In genomic region chr10:84247496-84247895, GRCh38 we compare ENCODE assay signal across 26 cellular contexts. TPM values are rescaled to one million over a fixed set of nuclear protein-coding genes. Genes with fewer than 3 reads are reported as not detected.
DNase-seq lines count a peak whose midpoint lies in the region; ATAC-seq and TF ChIP-seq lines count a peak whose summit lies in the region.
"Had no signal": no experiment of that assay in that cellular context is flagged by ENCODE, and none has a peak within 500 bp of the region (broad histone marks: within the 10 kb centered on the region; RNA-seq: fewer than 3 reads in every experiment).

No MANE protein-coding gene starts in this region.

- TF ChIP-seq CTCF in WTC11 (IDR thresholded peaks at IDR 0.05) = no peak
- no peak for TF ChIP-seq CTCF in neural crest cell (conservative IDR thresholded peaks at IDR 0.05)
- no peak for TF ChIP-seq CTCF in GM20000 (IDR thresholded peaks at IDR 0.05; ENCODE audit: extremely low read depth, missing control alignments)

- CTCF ChIA-PET in WTC11 (lab: Charles Lee) = interaction anchor here (0.7 to 4.6 kb wide), 7 partner anchors 8 to 293 kb away, joined by 3 to 36 read pairs (median 6); no protein-coding TSS in a partner anchor

- H3K4me1 Mint-ChIP-seq in WTC11 (no peaks in the 10 kb centered on the region), neural crest cell (peaks cover 30% of the 10 kb centered on the region)
- H3K4me1 Mint-ChIP-seq: CD14-positive monocyte; CD4-positive, alpha-beta memory T cell; CD4-positive, CD25-positive, alpha-beta regulatory T cell; CD8-positive, alpha-beta memory T cell had no signal

- H3K36me3 Mint-ChIP-seq in WTC11 (no peaks in the 10 kb centered on the region), neural crest cell (ENCODE audit: low read depth) (no peaks in the 10 kb centered on the region)
- H3K36me3 Mint-ChIP-seq: CD14-positive monocyte; CD4-positive, alpha-beta memory T cell; CD4-positive, CD25-positive, alpha-beta regulatory T cell; CD8-positive, alpha-beta memory T cell had no signal

- H3K4me3 Mint-ChIP-seq in WTC11 = no peak overlapping the region
- no peak overlapping the region for H3K4me3 Mint-ChIP-seq in neural crest cell
- H3K4me3 Mint-ChIP-seq: CD14-positive monocyte; CD4-positive, CD25-positive, alpha-beta regulatory T cell; CD8-positive, alpha-beta memory T cell had no signal

- intact Hi-C loops in cardiac septum (cut with DNase I) = no loop called here

- no peak for ATAC-seq in WTC11
- no peak for ATAC-seq in GM18870 (IDR thresholded peaks at IDR 0.05; ENCODE audit: unreplicated experiment)

- no peaks in the 10 kb centered on the region; the same call in 1 of the 2 replicates for H3K27me3 ChIP-seq in H7 (ENCODE audit: control insufficient read depth, insufficient read depth, low read length)
- H3K27me3 ChIP-seq: BE2C, BLaER1 had no signal

- H3K27ac Mint-ChIP-seq in WTC11 (no peak overlapping the region), neural crest cell (ENCODE audit: unreplicated experiment) (peak overlapping the region; percentile 57)
- H3K27ac Mint-ChIP-seq: CD4-positive, alpha-beta memory T cell; CD4-positive, CD25-positive, alpha-beta regulatory T cell; CD8-positive, alpha-beta memory T cell had no signal

- POLR2A ChIA-PET in WTC11 (lab: Charles Lee) = no interaction called here

- peak; percentile 32 for DNase-seq in H7
- no peak for DNase-seq in WTC11 (ENCODE audit: low spot score)
- no peak for DNase-seq in neural crest cell (ENCODE audit: low read depth, low spot score)
- no peak for DNase-seq in cardiac septum (ENCODE audit: low spot score)
- DNase-seq in GM20000 (ENCODE audit: low spot score) = no peak
- DNase-seq: 8988T; ACHN; BE2C; C1 segment of cervical spinal cord; CD4-positive, alpha-beta memory T cell; CD4-positive, CD25-positive, alpha-beta regulatory T cell; CD8-positive, alpha-beta memory T cell; COR-L47; DMS 273 treated with DMSO at 0.1 percent for 48 hours; DMS153; DMS53; DMS79; DND-41; EL; GDM1 had no signal

- H3K4me3 ChIP-seq in H7 (ENCODE audit: insufficient read depth, low read depth, low read length) = no peak overlapping the region
- H3K4me3 ChIP-seq: BLaER1 had no signal

- H3K27me3 Mint-ChIP-seq in WTC11 (ENCODE audit: low read depth) = peaks cover 2% of the 10 kb centered on the region
- H3K27me3 Mint-ChIP-seq in neural crest cell (ENCODE audit: low read depth) = peaks cover 3% of the 10 kb centered on the region

- H3K9me3 Mint-ChIP-seq in WTC11 = no peaks in the 10 kb centered on the region
- H3K9me3 Mint-ChIP-seq in neural crest cell = no peaks in the 10 kb centered on the region
- H3K9me3 Mint-ChIP-seq: CD4-positive, CD25-positive, alpha-beta regulatory T cell had no signal

- no peaks in the 10 kb centered on the region for H3K36me3 ChIP-seq in H7 (replicated peaks; ENCODE audit: control insufficient read depth, insufficient read depth, low read length)
- H3K36me3 ChIP-seq: BE2C, BLaER1 had no signal

TF ChIP-seq in WTC11, 78 proteins besides CTCF, POLR2A, EP300 and RAD21:
- no peak for TF ChIP-seq ZNF281 (CRISPR knock-in tag; IDR thresholded peaks at IDR 0.05)
- no peak for TF ChIP-seq PREB (CRISPR knock-in tag; IDR thresholded peaks at IDR 0.05; ENCODE audit: borderline replicate concordance)
- TF ChIP-seq ZNF317 (CRISPR knock-in tag; IDR thresholded peaks at IDR 0.05; ENCODE audit: borderline replicate concordance, low read depth) = peak; percentile 53; the same call in 1 of the 2 replicates

RNA-seq across cellular contexts. Expression of gene RGR, which starts 2.6 kb away (rescaled TPM):
- not detected in 2 replicates for total RNA-seq in H7 (2014; rRNA removed; shearing (Covaris generic))
- not detected in 3 replicates for total RNA-seq in WTC11 (2021)
- total RNA-seq in neural crest cell = 0.23 TPM in 1 of 2 replicates, not detected in the other
- total RNA-seq in cardiac septum = not detected
- total RNA-seq: A673; CD4-positive, alpha-beta memory T cell; CD4-positive, CD25-positive, alpha-beta regulatory T cell; CD8-positive, alpha-beta memory T cell; Daoy; G401 had no signal

RNA-seq across cellular contexts. Expression of gene LRIT1, which starts 6.2 kb away (rescaled TPM):
- not detected in 2 replicates for total RNA-seq in H7 (2014; rRNA removed; shearing (Covaris generic))
- total RNA-seq in WTC11 (2021) = not detected in 3 replicates
- not detected in 2 replicates for total RNA-seq in neural crest cell
- not detected for total RNA-seq in cardiac septum
- total RNA-seq: A673; CD4-positive, alpha-beta memory T cell; CD4-positive, CD25-positive, alpha-beta regulatory T cell; CD8-positive, alpha-beta memory T cell; Daoy; G401 had no signal

RNA-seq across cellular contexts. Expression of gene LRIT2, which starts 22.2 kb away (rescaled TPM):
- not detected in 2 replicates for total RNA-seq in H7 (2014; rRNA removed; shearing (Covaris generic))
- not detected in 3 replicates for total RNA-seq in WTC11 (2021)
- not detected in 2 replicates for total RNA-seq in neural crest cell
- not detected for total RNA-seq in cardiac septum
- total RNA-seq: A673; CD4-positive, alpha-beta memory T cell; CD4-positive, CD25-positive, alpha-beta regulatory T cell; CD8-positive, alpha-beta memory T cell; Daoy; G401 had no signal

RNA-seq across cellular contexts. Expression of gene CDHR1, which starts 53.2 kb away (rescaled TPM):
- total RNA-seq in H7 (2014; rRNA removed; shearing (Covaris generic)) = 0.90 and 1.7 TPM in 2 replicates
- 5.0 to 7.2 TPM (median 6.4 TPM) in 3 replicates for total RNA-seq in WTC11 (2021)
- 19.8 and 23.0 TPM in 2 replicates for total RNA-seq in neural crest cell
- 1.3 TPM for total RNA-seq in cardiac septum
- total RNA-seq: A673, Daoy, G401 had no signal
